Comparison of ENCODE assay signal across 15 cellular contexts in the genomic region with DNA sequence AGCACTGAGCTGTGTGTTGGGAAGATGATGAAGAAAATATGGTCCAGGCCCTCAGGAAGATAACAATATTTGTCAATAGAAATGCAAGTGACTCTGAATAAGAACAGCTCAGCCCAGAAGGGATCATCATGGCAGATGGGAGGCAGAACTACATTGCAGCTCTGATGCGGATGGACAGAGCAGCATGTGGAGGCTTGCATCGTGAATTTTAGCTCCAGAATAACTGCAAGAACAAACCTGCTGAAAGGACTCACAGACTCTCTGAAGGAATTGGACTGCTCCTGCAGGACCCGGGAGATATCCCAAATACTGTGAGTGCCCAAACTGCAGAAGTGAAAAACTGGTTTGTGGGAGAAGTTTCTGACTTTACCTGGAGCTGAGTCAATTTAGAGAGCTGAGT.
A peak's percentile ranks its signal among the peaks of the same experiment; 100 is the strongest.
DNase-seq lines count a peak whose midpoint lies in the region; ATAC-seq, FAIRE-seq and TF ChIP-seq lines count a peak whose summit lies in the region.
"Had no signal": no experiment of that assay in that cellular context is flagged by ENCODE, and none has a peak within 500 bp of the region (broad histone marks: within the 10 kb centered on the region; RNA-seq: fewer than 3 reads in every experiment).

No MANE protein-coding gene starts in this region.

- BruUV-seq in Caco-2 (replicated peaks; lab: Mats Ljungman, UMichigan) (no TSS peak), GM12878 (replicated peaks; lab: Mats Ljungman, UMichigan) (no TSS peak)

- H3K36me3 Mint-ChIP-seq in Caco-2 (ENCODE audit: insufficient read depth, unreplicated experiment) = peaks cover 56% of the 10 kb centered on the region
- peaks cover 3% of the 10 kb centered on the region for H3K36me3 Mint-ChIP-seq in activated naive CD4-positive, alpha-beta T cell treated with anti-CD3 and anti-CD28 coated beads for 36 hours (ENCODE audit: low read depth)
- H3K36me3 Mint-ChIP-seq in activated CD8-positive, alpha-beta memory T cell treated with anti-CD3 and anti-CD28 coated beads, Interleukin-2, amount 10 ng/mL, durations not matched to agents 7 days and 5 days = no peaks in the 10 kb centered on the region
- H3K36me3 Mint-ChIP-seq: CD8-positive, alpha-beta memory T cell had no signal

- H3K4me3 ChIP-seq in Caco-2 (ENCODE audit: low read depth, low read length) = no peak overlapping the region
- no peak overlapping the region for H3K4me3 ChIP-seq in GM12878
- no peak overlapping the region for H3K4me3 ChIP-seq in esophagus squamous epithelium

- no peaks in the 10 kb centered on the region for H4K20me1 ChIP-seq in GM12878 (ENCODE audit: control insufficient read depth, insufficient read depth)

- CTCF ChIA-PET in Caco-2 (lab: Charles Lee) = no interaction called here
- CTCF ChIA-PET in GM12878 (lab: Yijun Ruan, JAX) = interaction anchor here (1.1 to 2.4 kb wide), 2 partner anchors 20 to 21 kb away, joined by 3 to 8 read pairs; no protein-coding TSS in a partner anchor
- CTCF ChIA-PET in activated naive CD4-positive, alpha-beta T cell treated with anti-CD3 and anti-CD28 coated beads for 36 hours (lab: Charles Lee) = no interaction called here
- CTCF ChIA-PET in activated CD8-positive, alpha-beta memory T cell treated with anti-CD3 and anti-CD28 coated beads, Interleukin-2, amount 10 ng/mL, durations not matched to agents 7 days and 5 days (lab: Charles Lee) = interaction anchor here (0.9 kb wide), 1 partner anchor 12 kb away, joined by 3 read pairs; no protein-coding TSS in a partner anchor

- in situ Hi-C loops in GM12878 (cut with MboI) = no loop called here

- H2AFZ ChIP-seq in GM12878 (ENCODE audit: control insufficient read depth, low read depth, low read length) = no peak overlapping the region

- no peaks in the 10 kb centered on the region for H3K9me3 Mint-ChIP-seq in Caco-2 (ENCODE audit: unreplicated experiment)
- no peaks in the 10 kb centered on the region for H3K9me3 Mint-ChIP-seq in activated naive CD4-positive, alpha-beta T cell treated with anti-CD3 and anti-CD28 coated beads for 36 hours
- H3K9me3 Mint-ChIP-seq in activated CD8-positive, alpha-beta memory T cell treated with anti-CD3 and anti-CD28 coated beads, Interleukin-2, amount 10 ng/mL, durations not matched to agents 7 days and 5 days (ENCODE audit: low read depth) = no peaks in the 10 kb centered on the region
- H3K9me3 Mint-ChIP-seq: CD8-positive, alpha-beta memory T cell; T-helper 1 cell treated with Interleukin-12 subunit alpha and Interleukin-12 subunit beta and Interleukin-4 antibody, amounts not matched to agents 30 μg/mL and 1 μg/mL, for 36 hours had no signal

- 0 out of 2 replicates have a peak, but pooled peaks cover 2% of the 10 kb centered on the region for H3K36me3 ChIP-seq in Caco-2 (ENCODE audit: control insufficient read depth, insufficient read depth, low read length)
- no peaks in the 10 kb centered on the region for H3K36me3 ChIP-seq in GM12878 (ENCODE audit: control insufficient read depth in 2 of 2, insufficient read depth in 2 of 2, low read length in 1 of 2)
- H3K36me3 ChIP-seq in esophagus squamous epithelium = no peaks in the 10 kb centered on the region

- no peaks in the 10 kb centered on the region for H3K27me3 ChIP-seq in Caco-2 (replicated peaks; ENCODE audit: control insufficient read depth, insufficient read depth, low read length)
- no peaks in the 10 kb centered on the region for H3K27me3 ChIP-seq in GM12878 (replicated peaks in 1 of 2; ENCODE audit: control insufficient read depth in 2 of 2, insufficient read depth in 2 of 2, low read length in 1 of 2)
- H3K27me3 ChIP-seq in esophagus squamous epithelium = no peaks in the 10 kb centered on the region

- no peak overlapping the region for H3K9ac ChIP-seq in GM12878 (ENCODE audit: control insufficient read depth, insufficient read depth, low read length)

- RAD21 ChIA-PET in GM12878 (lab: Charles Lee; ENCODE audit: unreplicated experiment) = interaction anchor here (2.6 kb wide), 1 partner anchor 21 kb away, joined by 11 read pairs; no protein-coding TSS in a partner anchor

- H3K4me1 ChIP-seq in Caco-2 (peaks cover 31% of the 10 kb centered on the region), GM12878 (ENCODE audit: control insufficient read depth, insufficient read depth, low read length) (peaks cover 9% of the 10 kb centered on the region), esophagus squamous epithelium (peaks cover 6 to 16% (median 12%) of the 10 kb centered on the region in 3 donors)

- TF ChIP-seq POLR2A in GM12878 (IDR thresholded peaks at IDR 0.05; ENCODE audit: low read depth, low read length) (no peak), esophagus squamous epithelium (IDR thresholded peaks at IDR 0.05) (no peak)

- H3K27ac Mint-ChIP-seq in Caco-2 (ENCODE audit: unreplicated experiment) = peak overlapping the region; percentile 85
- H3K27ac Mint-ChIP-seq in activated naive CD4-positive, alpha-beta T cell treated with anti-CD3 and anti-CD28 coated beads for 36 hours = no peak overlapping the region
- H3K27ac Mint-ChIP-seq in activated CD8-positive, alpha-beta memory T cell treated with anti-CD3 and anti-CD28 coated beads, Interleukin-2, amount 10 ng/mL, durations not matched to agents 7 days and 5 days = no peak overlapping the region
- H3K27ac Mint-ChIP-seq: CD8-positive, alpha-beta memory T cell; T-helper 1 cell treated with Interleukin-12 subunit alpha and Interleukin-12 subunit beta and Interleukin-4 antibody, amounts not matched to agents 30 μg/mL and 1 μg/mL, for 36 hours had no signal

- H3K4me2 ChIP-seq in GM12878 (ENCODE audit: control insufficient read depth, insufficient read depth) = no peak overlapping the region

- 0 out of 2 replicates have a peak, but pooled peaks cover 8% of the 10 kb centered on the region for H3K9me3 ChIP-seq in Caco-2
- H3K9me3 ChIP-seq in GM12878 (replicated peaks; ENCODE audit: control insufficient read depth, insufficient read depth, low read length) = peaks cover 1% of the 10 kb centered on the region; the same call in 2 of the 3 replicates
- H3K9me3 ChIP-seq in esophagus squamous epithelium = no peaks in the 10 kb centered on the region

- no peak for FAIRE-seq in GM12878 (lab: Jason Lieb, UNC)

- no peak for TF ChIP-seq RAD21 in GM12878 (IDR thresholded peaks at IDR 0.05; ENCODE audit: insufficient read depth, low read depth, low read length)

- no peak for TF ChIP-seq CTCF in Caco-2 (IDR thresholded peaks at IDR 0.05; ENCODE audit: insufficient read depth in 1 of 2, low read depth in 1 of 2, low read length in 1 of 2, severe bottlenecking in 1 of 2, unreplicated experiment in 1 of 2)
- no peak for TF ChIP-seq CTCF in GM12878 (IDR thresholded peaks at IDR 0.05 in 2 of 3, conservative IDR thresholded peaks at IDR 0.05 in 1 of 3; ENCODE audit: control insufficient read depth in 2 of 3, extremely low read depth in 1 of 3, insufficient read depth in 1 of 3, low read depth in 3 of 3, low read length in 3 of 3)
- TF ChIP-seq CTCF in esophagus squamous epithelium (IDR thresholded peaks at IDR 0.05) = no peak

- DNase-seq in Caco-2 (no peak), HT-29 (ENCODE audit: low spot score) (peak; percentile 18), GM12878 (ENCODE audit: low read depth, low spot score) (no peak), esophagus squamous epithelium (lab: John Stamatoyannopoulos, UW) (no peak)
- DNase-seq in activated naive CD4-positive, alpha-beta T cell treated with anti-CD3 and anti-CD28 coated beads for 36 hours = no peak
- no peak for DNase-seq in activated naive CD4-positive, alpha-beta T cell treated with Interleukin-2 at 50 U/mL for 16 hours
- DNase-seq in activated CD8-positive, alpha-beta memory T cell treated with anti-CD3 and anti-CD28 coated beads, Interleukin-2, amount 10 ng/mL, durations not matched to agents 7 days and 5 days = no peak
- DNase-seq: CD8-positive, alpha-beta memory T cell; HCEC 1CT; KG1; NCI-H1092; NCI-H1694; NCI-H524 had no signal

- intact Hi-C loops in Caco-2 (cut with micrococcal nuclease; ENCODE audit: unreplicated experiment) = no loop called here
- intact Hi-C loops in GM12878 (cut with micrococcal nuclease; ENCODE audit: unreplicated experiment) = loop anchor here (1.0 to 2.0 kb wide), 2 partner anchors 22 to 101 kb away; no protein-coding TSS in a partner anchor
- intact Hi-C loops in esophagus squamous epithelium (cut with DNase I) = no loop called here
- intact Hi-C loops in activated naive CD4-positive, alpha-beta T cell treated with anti-CD3 and anti-CD28 coated beads for 36 hours (cut with micrococcal nuclease) = no loop called here

- peak overlapping the region; percentile 76 for H3K27ac ChIP-seq in GM12878 (ENCODE audit: control insufficient read depth, insufficient read depth)
- H3K27ac ChIP-seq in esophagus squamous epithelium = peak overlapping the region in 3 of 4 donors; percentile 77 to 81 (median 80)

- 74% methylated on average over 3 of the region's 3 CpGs for WGBS in GM12878 (ENCODE audit: insufficient coverage, insufficient replicate concordance, low lambda C conversion rate, missing lambda C conversion rate)
- 30 to 66% methylated on average over 3 of the region's 3 CpGs for WGBS in esophagus squamous epithelium, 2 donors

- H3K4me1 Mint-ChIP-seq in Caco-2 (ENCODE audit: low read depth, unreplicated experiment) = peaks cover 35% of the 10 kb centered on the region
- H3K4me1 Mint-ChIP-seq in activated naive CD4-positive, alpha-beta T cell treated with anti-CD3 and anti-CD28 coated beads for 36 hours (ENCODE audit: low read depth) = peaks cover 8% of the 10 kb centered on the region
- no peaks in the 10 kb centered on the region for H3K4me1 Mint-ChIP-seq in activated CD8-positive, alpha-beta memory T cell treated with anti-CD3 and anti-CD28 coated beads, Interleukin-2, amount 10 ng/mL, durations not matched to agents 7 days and 5 days
- H3K4me1 Mint-ChIP-seq: CD8-positive, alpha-beta memory T cell had no signal

- ATAC-seq in GM12878 (no peak), GM18873 (IDR thresholded peaks at IDR 0.05; ENCODE audit: low FRiP score, unreplicated experiment) (no peak)
- ATAC-seq in activated CD8-positive, alpha-beta memory T cell treated with anti-CD3 and anti-CD28 coated beads, Interleukin-2, amount 10 ng/mL, durations not matched to agents 7 days and 5 days = no peak

- TF ChIP-seq EP300 in GM12878 (IDR thresholded peaks at IDR 0.05; ENCODE audit: borderline replicate concordance in 1 of 2, control insufficient read depth in 1 of 2, low read depth in 2 of 2, low read length in 2 of 2) = no peak

- H3K79me2 ChIP-seq in GM12878 (ENCODE audit: control insufficient read depth, insufficient read depth, low read length) = no peaks in the 10 kb centered on the region

- POLR2A ChIA-PET in Caco-2 (lab: Charles Lee) = no interaction called here
- POLR2A ChIA-PET in GM12878 (lab: Charles Lee) = no interaction called here

- H3K27me3 Mint-ChIP-seq in Caco-2 (ENCODE audit: insufficient read depth, unreplicated experiment) = no peaks in the 10 kb centered on the region
- no peaks in the 10 kb centered on the region for H3K27me3 Mint-ChIP-seq in activated naive CD4-positive, alpha-beta T cell treated with anti-CD3 and anti-CD28 coated beads for 36 hours (ENCODE audit: low read depth)
- peaks cover 6% of the 10 kb centered on the region for H3K27me3 Mint-ChIP-seq in activated CD8-positive, alpha-beta memory T cell treated with anti-CD3 and anti-CD28 coated beads, Interleukin-2, amount 10 ng/mL, durations not matched to agents 7 days and 5 days

- SMC1A ChIA-PET in GM12878 (lab: Charles Lee; ENCODE audit: uncharacterized antibody, unreplicated experiment) = interaction anchor here (1.1 to 3.5 kb wide), 9 partner anchors 13 to 99 kb away, joined by 3 to 19 read pairs (median 4); no protein-coding TSS in a partner anchor

- H3K4me3 Mint-ChIP-seq in Caco-2 (ENCODE audit: unreplicated experiment) = no peak overlapping the region
- H3K4me3 Mint-ChIP-seq in activated naive CD4-positive, alpha-beta T cell treated with anti-CD3 and anti-CD28 coated beads for 36 hours = no peak overlapping the region
- H3K4me3 Mint-ChIP-seq in activated CD8-positive, alpha-beta memory T cell treated with anti-CD3 and anti-CD28 coated beads, Interleukin-2, amount 10 ng/mL, durations not matched to agents 7 days and 5 days = no peak overlapping the region
- H3K4me3 Mint-ChIP-seq: CD8-positive, alpha-beta memory T cell; T-helper 1 cell treated with Interleukin-12 subunit alpha and Interleukin-12 subunit beta and Interleukin-4 antibody, amounts not matched to agents 30 μg/mL and 1 μg/mL, for 36 hours had no signal

Comparison
In these comparisons a context has a peak if more than half of its experiments do, and no peak if none do; other contexts are left out.
1. CTCF ChIA-PET loops: an anchor here in GM12878 (1.1 to 2.4 kb wide) and activated CD8-positive, alpha-beta memory T cell treated with anti-CD3 and anti-CD28 coated beads, Interleukin-2, amount 10 ng/mL, durations not matched to agents 7 days and 5 days (0.9 kb wide); none called in Caco-2 and activated naive CD4-positive, alpha-beta T cell treated with anti-CD3 and anti-CD28 coated beads for 36 hours.